In the genomic region with DNA sequence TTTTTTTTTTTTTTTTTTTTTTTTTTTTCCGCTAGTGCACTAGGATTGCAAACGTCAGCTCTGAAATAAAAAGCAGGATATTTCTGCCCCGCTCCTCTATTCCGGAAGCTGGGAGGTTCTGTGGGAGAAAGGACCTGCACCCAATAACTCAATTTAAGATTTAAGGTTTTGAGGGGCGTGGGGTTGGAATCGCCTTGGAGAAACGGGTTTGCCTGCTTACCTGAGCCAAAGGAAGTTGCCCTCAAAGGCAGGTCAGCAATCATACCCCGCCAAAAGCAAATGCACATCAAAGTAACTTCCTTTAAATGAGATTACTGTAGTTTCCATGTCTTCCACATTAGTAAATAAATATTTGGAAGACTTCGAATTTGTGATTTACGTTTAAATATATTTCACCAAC, we compare ENCODE assay signal across 11 cellular contexts. TPM values are rescaled to one million over a fixed set of nuclear protein-coding genes. Genes with fewer than 3 reads are reported as not detected.
DNase-seq lines count a peak whose midpoint lies in the region; TF ChIP-seq lines count a peak whose summit lies in the region.
"Had no signal": no experiment of that assay in that cellular context is flagged by ENCODE, and none has a peak within 500 bp of the region (broad histone marks: within the 10 kb centered on the region; RNA-seq: fewer than 3 reads in every experiment).

No MANE protein-coding gene starts in this region.

- H3K4me2 ChIP-seq in smooth muscle cell, result peak overlapping the region; percentile 87

- no peak overlapping the region for H3K27ac ChIP-seq in HL-60 (replicated peaks)
- no peak overlapping the region for H3K27ac ChIP-seq in iPS-20b (ENCODE audit: low read length)
- no peak overlapping the region for H3K27ac ChIP-seq in smooth muscle cell (ENCODE audit: low read depth)

- no peaks in the 10 kb centered on the region for H3K9me3 ChIP-seq in iPS-20b (ENCODE audit: insufficient read depth, low read depth, low read length)
- H3K9me3 ChIP-seq in smooth muscle cell (replicated peaks; ENCODE audit: low read depth), result no peaks in the 10 kb centered on the region

- H3K27me3 ChIP-seq in HL-60 (ENCODE audit: insufficient read depth, poor library complexity, severe bottlenecking) (peaks cover 27% of the 10 kb centered on the region), iPS-20b (ENCODE audit: insufficient read depth, low read length) (peaks cover 59% of the 10 kb centered on the region), smooth muscle cell (ENCODE audit: low read depth) (no peaks in the 10 kb centered on the region)

- DNase-seq in HL-60 (ENCODE audit: low read depth in 1 of 2, low spot score in 1 of 2) (no peak), smooth muscle cell (lab: John Stamatoyannopoulos, UW; ENCODE audit: unreplicated experiment) (no peak), Ammon's horn (ENCODE audit: low spot score) (no peak), COLO829 (ENCODE audit: low spot score) (no peak), SIG-M5 treated with dmso at 0.1 percent for 504 hours (lab: John Stamatoyannopoulos, UW; ENCODE audit: unreplicated experiment) (no peak), NCI-H446 treated with DMSO at 0.1 percent for 48 hours (lab: John Stamatoyannopoulos, UW) (no peak)
- DNase-seq: NCI-H1092 treated with DMSO at 0.1 percent for 48 hours, T-helper 9 cell had no signal

- H3K9ac ChIP-seq in iPS-20b (ENCODE audit: low read depth, low read length), result no peak overlapping the region
- H3K9ac ChIP-seq in smooth muscle cell (ENCODE audit: low read depth), result no peak overlapping the region

- TF ChIP-seq CTCF in HL-60 (IDR thresholded peaks at IDR 0.05; ENCODE audit: insufficient read depth, low read length) (no peak), smooth muscle cell (IDR thresholded peaks at IDR 0.05; ENCODE audit: borderline replicate concordance, insufficient read depth, poor library complexity, severe bottlenecking) (no peak)

- H3F3A ChIP-seq in smooth muscle cell (ENCODE audit: low read depth), result no peaks in the 10 kb centered on the region

- H3K36me3 ChIP-seq in iPS-20b (ENCODE audit: insufficient read depth, low read depth, low read length), result no peaks in the 10 kb centered on the region
- H3K36me3 ChIP-seq in smooth muscle cell (ENCODE audit: low read depth), result no peaks in the 10 kb centered on the region

- no peaks in the 10 kb centered on the region for H3K9me3 Mint-ChIP-seq in activated naive CD8-positive, alpha-beta T cell (ENCODE audit: low read depth)
- H3K9me3 Mint-ChIP-seq: stimulated activated naive CD8-positive, alpha-beta T cell treated with anti-CD3 and anti-CD28 coated beads, Interleukin-15, amount 100 ng/mL, for 72 hours had no signal

- H4K20me1 ChIP-seq in smooth muscle cell (ENCODE audit: low read depth), result no peaks in the 10 kb centered on the region

- H3K27me3 Mint-ChIP-seq in activated naive CD8-positive, alpha-beta T cell, result peaks cover 19% of the 10 kb centered on the region

- H3K36me3 Mint-ChIP-seq in activated naive CD8-positive, alpha-beta T cell, result no peaks in the 10 kb centered on the region

- H3K4me1 Mint-ChIP-seq in activated naive CD8-positive, alpha-beta T cell (ENCODE audit: low read depth), result peaks cover 16% of the 10 kb centered on the region

- WGBS in smooth muscle cell (ENCODE audit: low lambda C conversion rate), result 29% methylated on average over 10 of the region's 10 CpGs

- H3K4me3 Mint-ChIP-seq in activated naive CD8-positive, alpha-beta T cell, result peak overlapping the region; percentile 79

- H3K4me1 ChIP-seq in iPS-20b (ENCODE audit: insufficient read depth, low read length) (peaks cover 4% of the 10 kb centered on the region; the same call in 1 of the 2 replicates), smooth muscle cell (ENCODE audit: low read depth) (peaks cover 12% of the 10 kb centered on the region)

- H3K27ac Mint-ChIP-seq in activated naive CD8-positive, alpha-beta T cell, result no peak overlapping the region
- H3K27ac Mint-ChIP-seq: stimulated activated naive CD8-positive, alpha-beta T cell treated with anti-CD3 and anti-CD28 coated beads, Interleukin-15, amount 100 ng/mL, for 72 hours had no signal

- H3K79me2 ChIP-seq in smooth muscle cell (ENCODE audit: low read depth), result no peaks in the 10 kb centered on the region

- H2AFZ ChIP-seq in smooth muscle cell (ENCODE audit: low read depth), result no peak overlapping the region

- H3K4me3 ChIP-seq in HL-60 (replicated peaks; ENCODE audit: insufficient read depth, low read length), result peak overlapping the region; percentile 22; the same call in 1 of the 2 replicates
- H3K4me3 ChIP-seq in iPS-20b (ENCODE audit: low read length), result peak overlapping the region; percentile 85
- peak overlapping the region; percentile 67 for H3K4me3 ChIP-seq in smooth muscle cell

RNA-seq across cellular contexts. Expression of a gene that starts 1.0 kb away (rescaled TPM):
- 0.22 and 0.31 TPM in 2 replicates for total RNA-seq in smooth muscle cell
- 0.65 and 3.1 TPM in 2 replicates for polyA plus RNA-seq in smooth muscle cell

Comparison
In these comparisons a context has a peak if more than half of its experiments do, and no peak if none do; other contexts are left out.
1. H3K4me3 ChIP-seq: peak in every context shown above with its lines; median percentile 85 in iPS-20b; 67 in smooth muscle cell; 22 in HL-60.